Comparison of ENCODE assay signal across 9 cellular contexts in genomic region chr12:67415473-67415872, GRCh38.
DNase-seq lines count a peak whose midpoint lies in the region; ATAC-seq, FAIRE-seq and TF ChIP-seq lines count a peak whose summit lies in the region.
"Had no signal": no experiment of that assay in that cellular context is flagged by ENCODE, and none has a peak within 500 bp of the region (broad histone marks: within the 10 kb centered on the region; RNA-seq: fewer than 3 reads in every experiment).

No MANE protein-coding gene starts in this region.

- 0 out of 5 replicates have a peak, but pooled peaks cover 0 to 2% of the 10 kb centered on the region in 2 experiments for H3K27me3 ChIP-seq in K562 (ENCODE audit: control insufficient read depth in 2 of 2, insufficient read depth in 2 of 2, low read length in 2 of 2)
- H3K27me3 ChIP-seq in mesenchymal stem cell (ENCODE audit: control insufficient read depth in 1 of 2, insufficient read depth in 1 of 2, low read length in 2 of 2), result peaks cover 0 to 3% of the 10 kb centered on the region in 2 experiments

- peak; percentile 41 to 68 (median 56); a peak in 5 of 6 replicates for TF ChIP-seq CTCF in K562 (IDR thresholded peaks at IDR 0.05 in 2 of 3, conservative IDR thresholded peaks at IDR 0.05 in 1 of 3; ENCODE audit: insufficient read depth in 2 of 3, low read depth in 1 of 3, low read length in 3 of 3)

- H4K8ac ChIP-seq in mesenchymal stem cell (ENCODE audit: low read length), result no peak overlapping the region

- no peak overlapping the region for H2BK12ac ChIP-seq in mesenchymal stem cell (ENCODE audit: low read length in 2 of 2)

- no peaks in the 10 kb centered on the region for H3K79me1 ChIP-seq in mesenchymal stem cell (replicated peaks; ENCODE audit: low read length, poor library complexity, severe bottlenecking)

- no peak overlapping the region for H3K18ac ChIP-seq in mesenchymal stem cell (ENCODE audit: low read depth in 1 of 2, low read length in 2 of 2)

- DNase-seq in ELF-1 (ENCODE audit: low read depth, low spot score) (peak; percentile 25), NCI-H146 (lab: John Stamatoyannopoulos, UW) (peak; percentile 60), K562 (ENCODE audit: extremely low read depth in 1 of 4, low spot score in 3 of 4) (peak in 2 of 4 experiments; percentile 21 to 25), mesenchymal stem cell (peak; percentile 47), NOMO-1 (lab: John Stamatoyannopoulos, UW; ENCODE audit: unreplicated experiment in 2 of 2) (no peak)
- DNase-seq in stimulated activated CD8-positive, alpha-beta memory T cell treated with anti-CD3 and anti-CD28 coated beads, Interleukin-4, amount 100 ng/mL, for 48 hours, result no peak

- CTCF ChIA-PET in K562 (lab: Yijun Ruan, JAX; ENCODE audit: low intra/inter-chr PET ratio), result no interaction called here

- H3K4me1 ChIP-seq in K562 (replicated peaks in 1 of 2; ENCODE audit: control insufficient read depth in 2 of 2, insufficient read depth in 2 of 2, low read length in 2 of 2) (no peaks in the 10 kb centered on the region), mesenchymal stem cell (ENCODE audit: control insufficient read depth, insufficient read depth, low read depth, low read length) (peaks cover 2% of the 10 kb centered on the region)

- POLR2A ChIA-PET in K562 (lab: Yijun Ruan, JAX), result interaction anchor here (0.7 kb wide), 1 partner anchor 30 kb away, joined by 3 read pairs; no protein-coding TSS in a partner anchor

- H3K9me3 ChIP-seq in K562 (replicated peaks; ENCODE audit: control insufficient read depth, insufficient read depth, low read depth, low read length) (no peaks in the 10 kb centered on the region), mesenchymal stem cell (ENCODE audit: control insufficient read depth, low read length) (peaks cover 4% of the 10 kb centered on the region)

- H2BK5ac ChIP-seq in mesenchymal stem cell (ENCODE audit: low read depth, low read length, poor library complexity, severe bottlenecking), result no peak overlapping the region

- ATAC-seq in K562, result peak; percentile 71
- no peak for ATAC-seq in GM21825 (IDR thresholded peaks at IDR 0.05; ENCODE audit: unreplicated experiment)
- no peak for ATAC-seq in GM21423 (IDR thresholded peaks at IDR 0.05; ENCODE audit: unreplicated experiment)

- in situ Hi-C loops in K562 (cut with MboI), result no loop called here

- no peak for TF ChIP-seq POLR2A in K562 (conservative IDR thresholded peaks at IDR 0.05)

- intact Hi-C loops in K562 (cut with micrococcal nuclease), result loop anchor here (5.0 kb wide), 2 partner anchors 58 to 253 kb away; no protein-coding TSS in a partner anchor

- BruUV-seq in K562 (replicated peaks; lab: Mats Ljungman, UMichigan), result no TSS peak

- H3K27ac ChIP-seq in K562 (ENCODE audit: extremely low read depth, low read depth, low read length) (no peak overlapping the region), mesenchymal stem cell (ENCODE audit: low read length, poor library complexity, severe bottlenecking) (no peak overlapping the region)

- H3K9me1 ChIP-seq in K562 (ENCODE audit: control insufficient read depth, insufficient read depth, low read length), result no peaks in the 10 kb centered on the region

- H4K20me1 ChIP-seq in K562 (replicated peaks; ENCODE audit: control insufficient read depth, insufficient read depth, low read length), result no peaks in the 10 kb centered on the region

- H2BK120ac ChIP-seq in mesenchymal stem cell (ENCODE audit: low read depth, low read length), result no peak overlapping the region

- no peak overlapping the region for H3K4ac ChIP-seq in mesenchymal stem cell (ENCODE audit: low read depth in 1 of 2, low read length in 2 of 2)

- H2AK5ac ChIP-seq in mesenchymal stem cell (ENCODE audit: low read length, severe bottlenecking), result no peak overlapping the region

- no peak overlapping the region for H2AFZ ChIP-seq in K562 (ENCODE audit: low read depth, low read length)
- H2AFZ ChIP-seq in mesenchymal stem cell (ENCODE audit: low read depth, low read length), result no peak overlapping the region

- no peak overlapping the region for H3K23ac ChIP-seq in mesenchymal stem cell (ENCODE audit: low read length in 2 of 2)

- H3K9ac ChIP-seq in K562 (ENCODE audit: insufficient read depth in 1 of 2, low read depth in 2 of 2, low read length in 2 of 2) (no peak overlapping the region), mesenchymal stem cell (ENCODE audit: low read length) (no peak overlapping the region)

- H3K36me3 ChIP-seq in K562 (ENCODE audit: control insufficient read depth, insufficient read depth, low read length) (no peaks in the 10 kb centered on the region), mesenchymal stem cell (ENCODE audit: control insufficient read depth in 1 of 2, insufficient read depth in 2 of 2, low read depth in 1 of 2, low read length in 2 of 2) (no peaks in the 10 kb centered on the region)

- peak; percentile 20 to 59; a peak in 2 of 4 replicates for TF ChIP-seq RAD21 in K562 (CRISPR knock-in tag; conservative IDR thresholded peaks at IDR 0.05 in 1 of 2, IDR thresholded peaks at IDR 0.05 in 1 of 2)

- H2BK15ac ChIP-seq in mesenchymal stem cell (ENCODE audit: low read depth, poor library complexity, severe bottlenecking), result no peak overlapping the region

- H3K14ac ChIP-seq in mesenchymal stem cell (ENCODE audit: low read length in 2 of 2), result no peak overlapping the region

- 1% methylated on average over 4 of the region's 4 CpGs for WGBS in K562 (ENCODE audit: insufficient coverage, low coverage, missing lambda C conversion rate)
- 71% methylated on average over 3 of the region's 4 CpGs for WGBS in mesenchymal stem cell

- no peak for FAIRE-seq in K562 (lab: Jason Lieb, UNC)

- H3K4me2 ChIP-seq in K562 (ENCODE audit: insufficient read depth, low read length) (no peak overlapping the region), mesenchymal stem cell (ENCODE audit: low read length, poor library complexity, severe bottlenecking) (no peak overlapping the region)

- no peak for TF ChIP-seq EP300 in K562 (IDR thresholded peaks at IDR 0.05; ENCODE audit: low read length)

- H3K79me2 ChIP-seq in K562 (ENCODE audit: control insufficient read depth, insufficient read depth, low read length), result no peaks in the 10 kb centered on the region

- no peak overlapping the region for H4K91ac ChIP-seq in mesenchymal stem cell (ENCODE audit: low read length)

- H3K4me3 ChIP-seq in K562 (no peak overlapping the region), mesenchymal stem cell (ENCODE audit: insufficient read depth in 1 of 2, low read depth in 1 of 2, low read length in 2 of 2) (no peak overlapping the region)
- H3K4me3 ChIP-seq: lung had no signal

TF ChIP-seq in K562, 482 proteins besides CTCF, POLR2A, EP300 and RAD21:
- no peak for TF ChIP-seq SIRT6 (IDR thresholded peaks at IDR 0.05; ENCODE audit: low read depth, low read length)
- TF ChIP-seq POLR2H (tag; IDR thresholded peaks at IDR 0.05; ENCODE audit: low read depth), result no peak
- TF ChIP-seq SMC3 (conservative IDR thresholded peaks at IDR 0.05; ENCODE audit: insufficient read depth, low read depth, low read length), result 0 out of 2 replicates have a peak, but pooled peaks have one; percentile 15
- no peak for TF ChIP-seq C11orf30 (IDR thresholded peaks at IDR 0.05; ENCODE audit: low read depth)
- TF ChIP-seq CBFA2T3 (IDR thresholded peaks at IDR 0.05), result no peak

Comparison
In these comparisons a context has a peak if more than half of its experiments do, and no peak if none do; other contexts are left out.
1. DNase-seq: peak in ELF-1 (single experiment), NCI-H146 (single experiment) and mesenchymal stem cell (single experiment); none in NOMO-1 (0 of 2) and stimulated activated CD8-positive, alpha-beta memory T cell treated with anti-CD3 and anti-CD28 coated beads, Interleukin-4, amount 100 ng/mL, for 48 hours (single experiment).